1 cellular context compared by ENCODE assay signal in the genomic region with DNA sequence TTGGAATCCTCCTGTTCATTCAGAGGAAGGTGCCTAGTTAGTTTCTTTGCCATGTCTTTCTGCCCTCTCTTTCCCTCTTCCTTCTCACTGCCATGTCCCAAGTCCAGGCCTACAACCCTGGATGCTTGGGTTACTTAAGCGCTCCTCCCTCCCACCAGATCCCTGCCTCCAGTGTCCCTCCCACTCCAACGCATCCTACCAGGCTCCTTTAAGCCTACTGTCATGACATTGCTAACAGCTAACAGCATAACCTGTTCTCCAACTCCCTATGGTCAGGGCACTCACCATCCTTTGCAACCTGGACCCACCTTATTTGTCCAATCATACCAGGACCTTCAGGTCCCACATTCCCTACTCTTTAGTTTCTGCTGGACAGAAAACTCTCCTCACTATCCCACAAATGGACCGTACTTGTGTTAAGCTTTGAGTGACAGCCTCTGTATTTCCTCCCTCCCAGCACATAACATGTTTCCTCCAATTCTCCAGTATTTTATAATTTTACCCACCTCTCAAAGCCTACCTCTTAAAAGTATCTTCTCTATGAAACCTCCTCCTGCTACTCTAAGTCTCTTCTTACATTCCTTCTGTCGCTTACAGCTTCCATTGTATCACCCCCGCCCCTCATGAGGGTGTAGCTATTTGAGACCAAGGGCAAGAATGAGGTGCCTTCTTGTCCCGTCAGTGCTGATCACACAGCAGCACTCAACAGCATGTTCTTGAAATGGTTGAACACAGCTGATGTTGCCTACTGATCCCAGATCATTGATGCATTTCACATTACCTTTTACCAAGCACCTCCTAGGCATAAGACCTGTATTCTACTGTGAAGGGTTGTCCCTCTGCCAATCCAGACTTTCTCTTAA.
TF ChIP-seq lines count a peak whose summit lies in the region.

No MANE protein-coding gene starts in this region.

TF ChIP-seq in SK-N-SH treated with all-trans-retinoic acid at 6 μM for 48 hours, 23 proteins besides CTCF, POLR2A, EP300 and RAD21 (continued from another document):
- TF ChIP-seq, protein P1, sequence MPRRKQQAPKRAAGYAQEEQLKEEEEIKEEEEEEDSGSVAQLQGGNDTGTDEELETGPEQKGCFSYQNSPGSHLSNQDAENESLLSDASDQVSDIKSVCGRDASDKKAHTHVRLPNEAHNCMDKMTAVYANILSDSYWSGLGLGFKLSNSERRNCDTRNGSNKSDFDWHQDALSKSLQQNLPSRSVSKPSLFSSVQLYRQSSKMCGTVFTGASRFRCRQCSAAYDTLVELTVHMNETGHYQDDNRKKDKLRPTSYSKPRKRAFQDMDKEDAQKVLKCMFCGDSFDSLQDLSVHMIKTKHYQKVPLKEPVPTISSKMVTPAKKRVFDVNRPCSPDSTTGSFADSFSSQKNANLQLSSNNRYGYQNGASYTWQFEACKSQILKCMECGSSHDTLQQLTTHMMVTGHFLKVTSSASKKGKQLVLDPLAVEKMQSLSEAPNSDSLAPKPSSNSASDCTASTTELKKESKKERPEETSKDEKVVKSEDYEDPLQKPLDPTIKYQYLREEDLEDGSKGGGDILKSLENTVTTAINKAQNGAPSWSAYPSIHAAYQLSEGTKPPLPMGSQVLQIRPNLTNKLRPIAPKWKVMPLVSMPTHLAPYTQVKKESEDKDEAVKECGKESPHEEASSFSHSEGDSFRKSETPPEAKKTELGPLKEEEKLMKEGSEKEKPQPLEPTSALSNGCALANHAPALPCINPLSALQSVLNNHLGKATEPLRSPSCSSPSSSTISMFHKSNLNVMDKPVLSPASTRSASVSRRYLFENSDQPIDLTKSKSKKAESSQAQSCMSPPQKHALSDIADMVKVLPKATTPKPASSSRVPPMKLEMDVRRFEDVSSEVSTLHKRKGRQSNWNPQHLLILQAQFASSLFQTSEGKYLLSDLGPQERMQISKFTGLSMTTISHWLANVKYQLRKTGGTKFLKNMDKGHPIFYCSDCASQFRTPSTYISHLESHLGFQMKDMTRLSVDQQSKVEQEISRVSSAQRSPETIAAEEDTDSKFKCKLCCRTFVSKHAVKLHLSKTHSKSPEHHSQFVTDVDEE (CRISPR knock-in tag; IDR thresholded peaks at IDR 0.05) = no peak
- TF ChIP-seq, protein P2, sequence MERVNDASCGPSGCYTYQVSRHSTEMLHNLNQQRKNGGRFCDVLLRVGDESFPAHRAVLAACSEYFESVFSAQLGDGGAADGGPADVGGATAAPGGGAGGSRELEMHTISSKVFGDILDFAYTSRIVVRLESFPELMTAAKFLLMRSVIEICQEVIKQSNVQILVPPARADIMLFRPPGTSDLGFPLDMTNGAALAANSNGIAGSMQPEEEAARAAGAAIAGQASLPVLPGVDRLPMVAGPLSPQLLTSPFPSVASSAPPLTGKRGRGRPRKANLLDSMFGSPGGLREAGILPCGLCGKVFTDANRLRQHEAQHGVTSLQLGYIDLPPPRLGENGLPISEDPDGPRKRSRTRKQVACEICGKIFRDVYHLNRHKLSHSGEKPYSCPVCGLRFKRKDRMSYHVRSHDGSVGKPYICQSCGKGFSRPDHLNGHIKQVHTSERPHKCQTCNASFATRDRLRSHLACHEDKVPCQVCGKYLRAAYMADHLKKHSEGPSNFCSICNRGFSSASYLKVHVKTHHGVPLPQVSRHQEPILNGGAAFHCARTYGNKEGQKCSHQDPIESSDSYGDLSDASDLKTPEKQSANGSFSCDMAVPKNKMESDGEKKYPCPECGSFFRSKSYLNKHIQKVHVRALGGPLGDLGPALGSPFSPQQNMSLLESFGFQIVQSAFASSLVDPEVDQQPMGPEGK (CRISPR knock-in tag; IDR thresholded peaks at IDR 0.05; ENCODE audit: borderline replicate concordance) = no peak
- TF ChIP-seq, protein P3, sequence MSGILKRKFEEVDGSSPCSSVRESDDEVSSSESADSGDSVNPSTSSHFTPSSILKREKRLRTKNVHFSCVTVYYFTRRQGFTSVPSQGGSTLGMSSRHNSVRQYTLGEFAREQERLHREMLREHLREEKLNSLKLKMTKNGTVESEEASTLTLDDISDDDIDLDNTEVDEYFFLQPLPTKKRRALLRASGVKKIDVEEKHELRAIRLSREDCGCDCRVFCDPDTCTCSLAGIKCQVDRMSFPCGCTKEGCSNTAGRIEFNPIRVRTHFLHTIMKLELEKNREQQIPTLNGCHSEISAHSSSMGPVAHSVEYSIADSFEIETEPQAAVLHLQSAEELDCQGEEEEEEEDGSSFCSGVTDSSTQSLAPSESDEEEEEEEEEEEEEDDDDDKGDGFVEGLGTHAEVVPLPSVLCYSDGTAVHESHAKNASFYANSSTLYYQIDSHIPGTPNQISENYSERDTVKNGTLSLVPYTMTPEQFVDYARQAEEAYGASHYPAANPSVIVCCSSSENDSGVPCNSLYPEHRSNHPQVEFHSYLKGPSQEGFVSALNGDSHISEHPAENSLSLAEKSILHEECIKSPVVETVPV (CRISPR knock-in tag; IDR thresholded peaks at IDR 0.05) = no peak
- TF ChIP-seq ZNF8 (CRISPR knock-in tag; IDR thresholded peaks at IDR 0.05) = no peak
- TF ChIP-seq ZFP3 (CRISPR knock-in tag; IDR thresholded peaks at IDR 0.05) = no peak
- no peak for TF ChIP-seq TCF4 (CRISPR knock-in tag; IDR thresholded peaks at IDR 0.05; ENCODE audit: borderline replicate concordance)
- TF ChIP-seq ISL1 (CRISPR knock-in tag; IDR thresholded peaks at IDR 0.05) = no peak
